ENCODE assay signal across 8 cellular contexts in the genomic region with DNA sequence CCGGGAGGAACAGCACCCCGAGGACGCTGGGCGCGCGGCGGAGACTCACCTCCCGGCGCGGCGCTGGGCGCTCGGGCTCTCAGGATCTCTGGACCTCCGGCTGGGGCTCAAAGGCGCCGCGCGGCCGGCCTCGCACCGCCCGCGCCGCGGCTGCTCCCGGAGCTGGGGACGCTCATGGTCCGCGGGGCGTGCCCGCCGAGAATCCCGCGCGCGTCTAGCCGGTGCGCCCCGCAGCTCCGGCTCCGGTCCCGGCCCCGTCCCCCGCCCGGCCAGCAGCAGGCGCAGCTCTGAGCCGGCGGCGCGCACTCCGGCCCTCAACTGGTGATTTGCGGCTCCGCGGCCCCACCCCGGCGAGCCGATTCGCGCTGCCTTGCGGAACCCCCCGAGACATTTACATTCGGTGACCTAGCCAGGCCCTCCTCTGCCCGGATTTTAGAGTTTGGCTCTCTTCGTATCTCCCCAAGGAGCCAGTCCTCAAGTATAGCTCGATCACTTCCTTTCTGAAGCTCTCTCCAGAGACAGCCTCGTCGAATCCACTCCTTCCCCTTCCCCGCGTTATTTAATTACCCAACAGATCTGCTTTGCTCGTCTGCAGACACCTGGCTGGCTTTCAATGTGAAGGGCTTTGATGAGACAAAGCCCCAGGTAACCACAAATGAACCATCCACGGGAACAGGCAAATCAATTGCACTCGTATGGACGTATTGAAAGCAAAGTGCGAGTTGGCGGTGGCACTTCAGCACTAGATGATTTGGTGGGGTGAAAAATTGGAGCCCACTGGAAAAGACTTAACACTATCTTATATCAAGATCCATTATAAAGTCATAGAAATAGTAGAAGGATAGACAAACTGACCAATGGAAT. TPM values are rescaled to one million over a fixed set of nuclear protein-coding genes. Genes with fewer than 3 reads are reported as not detected.
DNase-seq lines count a peak whose midpoint lies in the region; ATAC-seq lines count a peak whose summit lies in the region.

Gene BCAR3, minus strand, starts transcription at position 289 of the 864 bp plus-strand sequence. CDS start 6,907 bp downstream, outside the sequence.

- H3K27me3 Mint-ChIP-seq in activated naive CD8-positive, alpha-beta T cell treated with anti-CD3 and anti-CD28 coated beads for 36 hours, result peaks cover 74% of the 10 kb centered on the region

- no peaks in the 10 kb centered on the region for H3K27me3 ChIP-seq in BLaER1

- peak within 1 kb of the TSS; percentile 81 for H3K4me2 ChIP-seq in BLaER1

- peaks cover 60% of the 10 kb centered on the region for H3K4me1 ChIP-seq in BLaER1

- DNase-seq in NCI-H2107 treated with DMSO at 0.1 percent for 48 hours (lab: John Stamatoyannopoulos, UW; ENCODE audit: unreplicated experiment) (peak; percentile 77), head of caudate nucleus (peak; percentile 11 to 82 (median 67)), nucleus accumbens (lab: John Stamatoyannopoulos, UW) (peak in 37 of 56 donors; percentile 8 to 77 (median 32)), inferior parietal cortex (ENCODE audit: extremely low spot score) (no peak)
- peak; percentile 47 for DNase-seq in activated naive CD8-positive, alpha-beta T cell treated with anti-CD3 and anti-CD28 coated beads for 36 hours

- H4K20me1 ChIP-seq in BLaER1, result peaks cover 39% of the 10 kb centered on the region

- H3K4me3 Mint-ChIP-seq in activated naive CD8-positive, alpha-beta T cell treated with anti-CD3 and anti-CD28 coated beads for 36 hours, result peak within 1 kb of the TSS; percentile 70

- no peaks in the 10 kb centered on the region for H3K36me3 Mint-ChIP-seq in activated naive CD8-positive, alpha-beta T cell treated with anti-CD3 and anti-CD28 coated beads for 36 hours

- H3K9ac ChIP-seq in BLaER1, result peak within 1 kb of the TSS; percentile 95

- no peaks in the 10 kb centered on the region for H3K9me3 ChIP-seq in BLaER1

- peaks cover 9% of the 10 kb centered on the region for H3K4me1 Mint-ChIP-seq in activated naive CD8-positive, alpha-beta T cell treated with anti-CD3 and anti-CD28 coated beads for 36 hours

- H3K36me3 ChIP-seq in BLaER1, result peaks cover 26% of the 10 kb centered on the region

- ATAC-seq in GM18511 (IDR thresholded peaks at IDR 0.05; ENCODE audit: unreplicated experiment) (peak; percentile 70), HG02884 (IDR thresholded peaks at IDR 0.05; ENCODE audit: unreplicated experiment) (peak; percentile 55)

- peak within 1 kb of the TSS; percentile 95 for H3K27ac ChIP-seq in BLaER1

- intact Hi-C loops in head of caudate nucleus (cut with DNase I), result no loop called here

- no peaks in the 10 kb centered on the region for H3K9me3 Mint-ChIP-seq in activated naive CD8-positive, alpha-beta T cell treated with anti-CD3 and anti-CD28 coated beads for 36 hours

- H3K4me3 ChIP-seq in BLaER1, result peak within 1 kb of the TSS; percentile 94

- no peak within 1 kb of the TSS for H3K27ac Mint-ChIP-seq in activated naive CD8-positive, alpha-beta T cell treated with anti-CD3 and anti-CD28 coated beads for 36 hours

RNA-seq across cellular contexts. Expression of gene BCAR3, which starts in this region (rescaled TPM):
- total RNA-seq in activated naive CD8-positive, alpha-beta T cell treated with anti-CD3 and anti-CD28 coated beads for 36 hours, result under 1 TPM; 0.66 to 0.72 TPM

Comparison
In these comparisons a context has a peak if more than half of its experiments do, and no peak if none do; other contexts are left out.
1. Peak in DNase-seq in activated naive CD8-positive, alpha-beta T cell treated with anti-CD3 and anti-CD28 coated beads for 36 hours; RNA of the gene not detected or under 1 TPM.